In genomic region chrY:19053806-19054205, GRCh38 we compare ENCODE assay signal across 7 cellular contexts.
"Had no signal": no experiment of that assay in that cellular context is flagged by ENCODE, and none has a peak within 500 bp of the region (broad histone marks: within the 10 kb centered on the region; RNA-seq: fewer than 3 reads in every experiment).

No MANE protein-coding gene starts in this region.

- ATAC-seq: HepG2 had no signal

- H3K9me3 Mint-ChIP-seq: H9, IgD-negative memory B cell had no signal

- H3K4me3 Mint-ChIP-seq: H9, IgD-negative memory B cell had no signal

- H3K36me3 Mint-ChIP-seq: IgD-negative memory B cell had no signal

- H3K27me3 Mint-ChIP-seq: IgD-negative memory B cell had no signal

- DNase-seq: GM23248, GOT3, H9, HCEC 1CT had no signal

- H3K4me3 ChIP-seq: GM23248 had no signal

- H3K27ac ChIP-seq: GM23248, HL-60 had no signal

- H3K4me1 Mint-ChIP-seq: H9, IgD-negative memory B cell had no signal

- H3K27ac Mint-ChIP-seq: H9, IgD-negative memory B cell had no signal
